2 cellular contexts compared by ENCODE assay signal in the genomic region with DNA sequence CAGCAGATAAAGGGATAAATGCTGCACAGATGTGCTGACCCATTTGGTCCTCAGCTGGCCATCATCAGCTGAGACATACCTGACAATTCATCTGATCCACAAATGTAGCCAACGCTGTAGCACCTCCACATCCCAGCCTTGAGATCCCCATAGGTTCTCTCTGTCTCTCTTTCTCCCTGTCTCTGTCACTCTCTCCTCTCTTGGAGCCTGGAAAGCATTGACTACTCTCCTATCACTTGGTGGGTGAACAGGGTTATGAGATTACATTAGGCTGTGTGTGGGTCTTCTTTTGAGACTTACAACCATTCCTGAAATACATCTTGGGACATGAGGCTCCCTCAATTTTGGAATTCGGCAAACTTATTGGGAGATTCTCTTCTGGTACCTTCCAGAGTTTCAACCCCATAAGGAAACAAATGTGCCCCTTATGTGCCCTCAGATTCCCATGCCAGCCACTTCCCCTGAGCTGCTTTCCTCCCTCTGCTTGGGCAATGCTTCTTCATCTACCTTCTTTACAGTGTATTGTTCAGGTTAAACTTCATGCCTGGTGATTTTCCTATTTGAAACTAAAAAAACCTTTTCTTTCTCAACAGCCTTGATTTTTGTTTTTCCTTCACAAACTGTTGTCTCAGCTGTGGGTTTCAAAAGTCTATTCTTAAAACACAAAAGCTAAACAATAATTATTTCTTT.
TF ChIP-seq lines count a peak whose summit lies in the region.

No MANE protein-coding gene starts in this region.

TF ChIP-seq in HepG2, 621 proteins besides CTCF, POLR2A, EP300 and RAD21:
- TF ChIP-seq KAT8 (CRISPR knock-in tag; IDR thresholded peaks at IDR 0.05) (no peak), GABPA (IDR thresholded peaks at IDR 0.05; ENCODE audit: low read depth, low read length) (no peak), GABPA (CRISPR knock-in tag; IDR thresholded peaks at IDR 0.05; ENCODE audit: low read depth) (no peak), ZNF496 (CRISPR knock-in tag; IDR thresholded peaks at IDR 0.05; ENCODE audit: insufficient replicate concordance) (no peak), NRL (CRISPR knock-in tag; IDR thresholded peaks at IDR 0.05; ENCODE audit: borderline replicate concordance) (no peak), TRIM24 (CRISPR knock-in tag; IDR thresholded peaks at IDR 0.05) (no peak), HNRNPL (IDR thresholded peaks at IDR 0.05; ENCODE audit: low read depth, low read length) (no peak)
- TF ChIP-seq, protein P1, sequence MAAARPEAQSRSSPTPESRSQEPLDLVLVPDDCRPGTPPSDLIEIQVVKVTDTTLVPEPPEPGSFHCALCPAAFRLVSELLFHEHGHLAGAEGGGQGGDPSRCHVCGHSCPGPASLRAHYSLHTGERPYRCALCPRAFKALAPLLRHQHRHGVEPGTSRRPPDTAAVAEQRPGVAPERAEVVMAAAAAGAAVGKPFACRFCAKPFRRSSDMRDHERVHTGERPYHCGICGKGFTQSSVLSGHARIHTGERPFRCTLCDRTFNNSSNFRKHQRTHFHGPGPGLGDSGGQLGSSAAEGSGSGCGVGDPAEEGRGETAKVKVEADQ (CRISPR knock-in tag; IDR thresholded peaks at IDR 0.05; ENCODE audit: borderline replicate concordance), result no peak
TF ChIP-seq in HepG2: peak in this region for 0.

TF ChIP-seq in H1, 55 proteins besides CTCF, POLR2A, EP300 and RAD21:
- TF ChIP-seq TAF1 (IDR thresholded peaks at IDR 0.05; ENCODE audit: low read depth, low read length), result no peak
- TF ChIP-seq BACH1 (IDR thresholded peaks at IDR 0.05; ENCODE audit: low read length), result no peak
- no peak for TF ChIP-seq YY1 (IDR thresholded peaks at IDR 0.05; ENCODE audit: low read depth, low read length)
- TF ChIP-seq CBX5 (IDR thresholded peaks at IDR 0.05; ENCODE audit: low read depth, low read length), result no peak
- no peak for TF ChIP-seq NANOG (IDR thresholded peaks at IDR 0.05; ENCODE audit: insufficient read depth, low read depth, low read length, poor library complexity, severe bottlenecking)
- no peak for TF ChIP-seq CHD1 (IDR thresholded peaks at IDR 0.05; ENCODE audit: low read depth, low read length)
- TF ChIP-seq EZH2 (IDR thresholded peaks at IDR 0.05; ENCODE audit: low read depth, low read length, severe bottlenecking), result no peak
- TF ChIP-seq JUN (IDR thresholded peaks at IDR 0.05; ENCODE audit: low read depth, low read length), result no peak
- no peak for TF ChIP-seq SUZ12 (IDR thresholded peaks at IDR 0.05; ENCODE audit: low read length)
- no peak for TF ChIP-seq TBP (IDR thresholded peaks at IDR 0.05; ENCODE audit: low read depth, low read length)
- no peak for TF ChIP-seq ZNF274 (IDR thresholded peaks at IDR 0.05; ENCODE audit: borderline replicate concordance, extremely low read depth, low read length)
- no peak for TF ChIP-seq USF2 (IDR thresholded peaks at IDR 0.05; ENCODE audit: low read length)
- TF ChIP-seq FOSL1 (IDR thresholded peaks at IDR 0.05; ENCODE audit: insufficient read depth, low read depth, low read length), result no peak
